Comparison of ENCODE assay signal across 17 cellular contexts in genomic region chr21:26080211-26080610, GRCh38.
DNase-seq lines count a peak whose midpoint lies in the region; ATAC-seq and TF ChIP-seq lines count a peak whose summit lies in the region.
"Had no signal": no experiment of that assay in that cellular context is flagged by ENCODE, and none has a peak within 500 bp of the region (broad histone marks: within the 10 kb centered on the region; RNA-seq: fewer than 3 reads in every experiment).

No MANE protein-coding gene starts in this region.

- ATAC-seq in stimulated activated naive CD8-positive, alpha-beta T cell treated with anti-CD3 and anti-CD28 coated beads, Interleukin-15, amount 100 ng/mL, for 72 hours, result no peak
- no peak for ATAC-seq in HG02678 (IDR thresholded peaks at IDR 0.05; ENCODE audit: unreplicated experiment)
- ATAC-seq: CD8-positive, alpha-beta T cell; HepG2 had no signal

- peaks cover 56% of the 10 kb centered on the region for H3K4me1 Mint-ChIP-seq in HFFc6 (ENCODE audit: low read depth)
- H3K4me1 Mint-ChIP-seq in stimulated activated naive CD8-positive, alpha-beta T cell treated with anti-CD3 and anti-CD28 coated beads, Interleukin-15, amount 100 ng/mL, for 72 hours, result peaks cover 5% of the 10 kb centered on the region
- H3K4me1 Mint-ChIP-seq in activated naive CD4-positive, alpha-beta T cell treated with anti-CD3 and anti-CD28 coated beads for 36 hours (ENCODE audit: low read depth), result peaks cover 7% of the 10 kb centered on the region
- H3K4me1 Mint-ChIP-seq: CD14-positive monocyte had no signal

- H3K4me3 Mint-ChIP-seq in HFFc6, result no peak overlapping the region
- no peak overlapping the region for H3K4me3 Mint-ChIP-seq in stimulated activated naive CD8-positive, alpha-beta T cell treated with anti-CD3 and anti-CD28 coated beads, Interleukin-15, amount 100 ng/mL, for 72 hours
- no peak overlapping the region for H3K4me3 Mint-ChIP-seq in activated naive CD4-positive, alpha-beta T cell treated with anti-CD3 and anti-CD28 coated beads for 36 hours
- H3K4me3 Mint-ChIP-seq: CD14-positive monocyte; CD8-positive, alpha-beta T cell had no signal

- no peak for DNase-seq in HFFc6
- no peak for DNase-seq in SJCRH30
- no peak for DNase-seq in stimulated activated naive CD8-positive, alpha-beta T cell treated with anti-CD3 and anti-CD28 coated beads, Interleukin-15, amount 100 ng/mL, for 72 hours
- DNase-seq in hepatocyte (ENCODE audit: low spot score), result no peak
- no peak for DNase-seq in activated naive CD4-positive, alpha-beta T cell treated with anti-CD3 and anti-CD28 coated beads for 36 hours
- DNase-seq: CD8-positive, alpha-beta T cell; COR-L47; DMS153; DMS79 treated with DMSO at 0.1 percent for 48 hours; GDM1; H7 had no signal

- H3K4me3 ChIP-seq in SJCRH30 (no peak overlapping the region), iPS-18a (ENCODE audit: low read length) (no peak overlapping the region), hepatocyte (no peak overlapping the region)

- CTCF ChIA-PET in activated naive CD4-positive, alpha-beta T cell treated with anti-CD3 and anti-CD28 coated beads for 36 hours (lab: Charles Lee), result no interaction called here

- H3K9ac ChIP-seq in iPS-18a (ENCODE audit: low read length), result no peak overlapping the region
- H3K9ac ChIP-seq: KMS-11 had no signal

- no peaks in the 10 kb centered on the region for H4K20me1 ChIP-seq in hepatocyte (ENCODE audit: insufficient read depth, poor library complexity, severe bottlenecking)

- peaks cover 89% of the 10 kb centered on the region for H3K79me2 ChIP-seq in hepatocyte

- H3K27me3 ChIP-seq in SJCRH30, result no peaks in the 10 kb centered on the region
- H3K27me3 ChIP-seq in iPS-18a (ENCODE audit: control insufficient read depth, insufficient read depth, low read length), result no peaks in the 10 kb centered on the region
- no peaks in the 10 kb centered on the region for H3K27me3 ChIP-seq in hepatocyte

- H3K36me3 ChIP-seq in SJCRH30 (peaks cover 10% of the 10 kb centered on the region), iPS-18a (ENCODE audit: control insufficient read depth, low read depth, low read length) (no peaks in the 10 kb centered on the region), hepatocyte (replicated peaks; ENCODE audit: insufficient read depth, low read depth) (no peaks in the 10 kb centered on the region)

- intact Hi-C loops in activated naive CD4-positive, alpha-beta T cell treated with anti-CD3 and anti-CD28 coated beads for 36 hours (cut with micrococcal nuclease), result no loop called here

- H3K9me3 ChIP-seq in SJCRH30 (replicated peaks), result no peaks in the 10 kb centered on the region; the same call in 1 of the 2 replicates
- no peaks in the 10 kb centered on the region for H3K9me3 ChIP-seq in iPS-18a (ENCODE audit: control insufficient read depth, low read depth, low read length)
- no peaks in the 10 kb centered on the region for H3K9me3 ChIP-seq in hepatocyte (ENCODE audit: low read depth)

- H3K4me1 ChIP-seq in SJCRH30 (peaks cover 34% of the 10 kb centered on the region), iPS-18a (ENCODE audit: control insufficient read depth, low read depth, low read length) (peaks cover 38% of the 10 kb centered on the region), hepatocyte (ENCODE audit: insufficient read depth) (no peaks in the 10 kb centered on the region)

- H3K9me3 Mint-ChIP-seq in HFFc6, result no peaks in the 10 kb centered on the region
- peaks cover 0 to 6% of the 10 kb centered on the region in 2 donors for H3K9me3 Mint-ChIP-seq in stimulated activated naive CD8-positive, alpha-beta T cell treated with anti-CD3 and anti-CD28 coated beads, Interleukin-15, amount 100 ng/mL, for 72 hours
- H3K9me3 Mint-ChIP-seq in activated naive CD4-positive, alpha-beta T cell treated with anti-CD3 and anti-CD28 coated beads for 36 hours, result no peaks in the 10 kb centered on the region
- H3K9me3 Mint-ChIP-seq: CD8-positive, alpha-beta T cell had no signal

- peaks cover 4% of the 10 kb centered on the region; the same call in 1 of the 2 replicates for H3K27me3 Mint-ChIP-seq in HFFc6 (ENCODE audit: insufficient read depth)
- no peaks in the 10 kb centered on the region for H3K27me3 Mint-ChIP-seq in stimulated activated naive CD8-positive, alpha-beta T cell treated with anti-CD3 and anti-CD28 coated beads, Interleukin-15, amount 100 ng/mL, for 72 hours
- H3K27me3 Mint-ChIP-seq in activated naive CD4-positive, alpha-beta T cell treated with anti-CD3 and anti-CD28 coated beads for 36 hours (ENCODE audit: low read depth), result no peaks in the 10 kb centered on the region

- H3K4me2 ChIP-seq in hepatocyte, result no peak overlapping the region
- H3K4me2 ChIP-seq: KMS-11 had no signal

- peaks cover 39% of the 10 kb centered on the region for H3K36me3 Mint-ChIP-seq in HFFc6 (ENCODE audit: low read depth)
- H3K36me3 Mint-ChIP-seq in activated naive CD4-positive, alpha-beta T cell treated with anti-CD3 and anti-CD28 coated beads for 36 hours (ENCODE audit: low read depth), result peaks cover 7% of the 10 kb centered on the region
- H3K36me3 Mint-ChIP-seq: CD8-positive, alpha-beta T cell had no signal

- TF ChIP-seq CTCF in HFFc6 (IDR thresholded peaks at IDR 0.05) (no peak), hepatocyte (IDR thresholded peaks at IDR 0.05; ENCODE audit: poor library complexity) (no peak)

- H3K27ac ChIP-seq in SJCRH30 (peak overlapping the region; percentile 49; the same call in 1 of the 2 replicates), iPS-18a (ENCODE audit: low read length) (peak overlapping the region; percentile 4), hepatocyte (no peak overlapping the region)
- H3K27ac ChIP-seq: HL-60, KMS-11 had no signal

- no peak overlapping the region for H2AFZ ChIP-seq in hepatocyte

- H3K27ac Mint-ChIP-seq in HFFc6, result peak overlapping the region; percentile 86; the same call in 1 of the 2 replicates
- H3K27ac Mint-ChIP-seq in stimulated activated naive CD8-positive, alpha-beta T cell treated with anti-CD3 and anti-CD28 coated beads, Interleukin-15, amount 100 ng/mL, for 72 hours, result no peak overlapping the region
- no peak overlapping the region for H3K27ac Mint-ChIP-seq in activated naive CD4-positive, alpha-beta T cell treated with anti-CD3 and anti-CD28 coated beads for 36 hours
- H3K27ac Mint-ChIP-seq: CD14-positive monocyte; CD8-positive, alpha-beta T cell had no signal

- 94% methylated on average over 6 of the region's 6 CpGs for WGBS in hepatocyte (ENCODE audit: low lambda C conversion rate, missing lambda C conversion rate)

- H3K9me2 ChIP-seq in hepatocyte (replicated peaks; ENCODE audit: insufficient read depth), result no peaks in the 10 kb centered on the region
